In genomic region chr11:70430122-70430521, GRCh38 we compare ENCODE assay signal across 1 cellular context.
TF ChIP-seq lines count a peak whose summit lies in the region.

No MANE protein-coding gene starts in this region.

TF ChIP-seq in WTC11, 78 proteins besides CTCF, POLR2A, EP300 and RAD21:
- TF ChIP-seq STAT6 (CRISPR knock-in tag; conservative IDR thresholded peaks at IDR 0.05; ENCODE audit: low read depth) = no peak
- no peak for TF ChIP-seq MYBL2 (CRISPR knock-in tag; IDR thresholded peaks at IDR 0.05)
